In genomic region chr5:3075309-3075708, GRCh38 we compare ENCODE assay signal across 13 cellular contexts.
"Had no signal": no experiment of that assay in that cellular context is flagged by ENCODE, and none has a peak within 500 bp of the region (broad histone marks: within the 10 kb centered on the region; RNA-seq: fewer than 3 reads in every experiment).

No MANE protein-coding gene starts in this region.

- H3K27me3 ChIP-seq: transverse colon had no signal

- H3K36me3 ChIP-seq: gastroesophageal sphincter, transverse colon had no signal

- H3K4me1 ChIP-seq: gastroesophageal sphincter, transverse colon had no signal

- DNase-seq: activated gamma-delta T cell treated with Interleukin-2 at 50 U/mL for 16 hours; activated T-cell treated with anti-CD3 and anti-CD28 coated beads, Interleukin-2, amount 50 U/mL, for 4 hours; aorta; kidney; left ventricle myocardium superior; nephron progenitor cell; stimulated activated CD4-positive, alpha-beta T cell treated with anti-CD3 and anti-CD28 coated beads, Interleukin-2, amount 100 ng/mL, for 24 hours; stimulated activated naive B cell treated with anti-CD40 and anti-IgM and Interleukin-4, amounts not matched to agents 10 μg/mL and 1 μg/mL and 100 μg/mL, for 72 hours; transverse colon had no signal

- H3K9me3 ChIP-seq: transverse colon had no signal

- H3K4me3 ChIP-seq: gastroesophageal sphincter, transverse colon had no signal

- ATAC-seq: activated CD4-positive, CD25-positive, alpha-beta regulatory T cell treated with anti-CD3 and anti-CD28 coated beads, Interleukin-2, amount 50 U/mL, for 24 hours; activated T-cell treated with anti-CD3 and anti-CD28 coated beads, Interleukin-2, amount 50 U/mL, for 4 hours; gastroesophageal sphincter; left ventricle myocardium superior; sciatic nerve; stimulated activated naive B cell treated with anti-CD40 and anti-IgM and Interleukin-4, amounts not matched to agents 10 μg/mL and 1 μg/mL and 100 μg/mL, for 72 hours had no signal

- H3K27ac ChIP-seq: epithelial cell of prostate, gastroesophageal sphincter, transverse colon had no signal
